Comparison of ENCODE assay signal across 8 cellular contexts in genomic region chr11:124801014-124801413, GRCh38. TPM values are rescaled to one million over a fixed set of nuclear protein-coding genes. Genes with fewer than 3 reads are reported as not detected.
A peak's percentile ranks its signal among the peaks of the same experiment; 100 is the strongest.
DNase-seq lines count a peak whose midpoint lies in the region; ATAC-seq lines count a peak whose summit lies in the region.

No MANE protein-coding gene starts in this region.

- H3K36me3 Mint-ChIP-seq in stimulated activated naive CD8-positive, alpha-beta T cell treated with anti-CD3 and anti-CD28 coated beads, Interleukin-15, Interleukin-2, amounts not matched to agents 100 ng/mL and 50 ng/mL, for 24 hours (ENCODE audit: low read depth), result no peaks in the 10 kb centered on the region
- H3K36me3 Mint-ChIP-seq in immature natural killer cell, result peaks cover 0 to 10% (median 9%) of the 10 kb centered on the region in 3 donors
- H3K36me3 Mint-ChIP-seq in stimulated activated naive B cell treated with anti-CD40 and anti-IgM and Interleukin-4, amounts not matched to agents 10 μg/mL and 1 μg/mL and 100 μg/mL, for 72 hours, result peaks cover 4 to 12% of the 10 kb centered on the region in 2 donors

- H3K4me1 Mint-ChIP-seq in stimulated activated naive CD8-positive, alpha-beta T cell treated with anti-CD3 and anti-CD28 coated beads, Interleukin-15, Interleukin-2, amounts not matched to agents 100 ng/mL and 50 ng/mL, for 24 hours (ENCODE audit: low read depth), result peaks cover 35% of the 10 kb centered on the region
- peaks cover 25 to 34% of the 10 kb centered on the region in 2 donors for H3K4me1 Mint-ChIP-seq in immature natural killer cell
- peaks cover 9 to 17% of the 10 kb centered on the region in 2 donors for H3K4me1 Mint-ChIP-seq in stimulated activated naive B cell treated with anti-CD40 and anti-IgM and Interleukin-4, amounts not matched to agents 10 μg/mL and 1 μg/mL and 100 μg/mL, for 72 hours

- H3K36me3 ChIP-seq in adipocyte (ENCODE audit: control insufficient read depth, insufficient read depth, low read length, severe bottlenecking), result no peaks in the 10 kb centered on the region

- no peaks in the 10 kb centered on the region for H3K27me3 ChIP-seq in adipocyte (replicated peaks; ENCODE audit: control insufficient read depth, insufficient read depth, low read length)

- H3K9me3 Mint-ChIP-seq in stimulated activated naive CD8-positive, alpha-beta T cell treated with anti-CD3 and anti-CD28 coated beads, Interleukin-15, Interleukin-2, amounts not matched to agents 100 ng/mL and 50 ng/mL, for 24 hours, result no peaks in the 10 kb centered on the region
- H3K9me3 Mint-ChIP-seq in immature natural killer cell, result no peaks in the 10 kb centered on the region
- H3K9me3 Mint-ChIP-seq in stimulated activated naive B cell treated with anti-CD40 and anti-IgM and Interleukin-4, amounts not matched to agents 10 μg/mL and 1 μg/mL and 100 μg/mL, for 72 hours, result no peaks in the 10 kb centered on the region

- peak overlapping the region; percentile 93 for H3K9ac ChIP-seq in adipocyte (ENCODE audit: low read length)

- peak overlapping the region; percentile 87 for H3K4me3 Mint-ChIP-seq in stimulated activated naive CD8-positive, alpha-beta T cell treated with anti-CD3 and anti-CD28 coated beads, Interleukin-15, Interleukin-2, amounts not matched to agents 100 ng/mL and 50 ng/mL, for 24 hours
- H3K4me3 Mint-ChIP-seq in immature natural killer cell, result peak overlapping the region; percentile 84 to 88 (median 87)
- peak overlapping the region; percentile 88 to 89 for H3K4me3 Mint-ChIP-seq in stimulated activated naive B cell treated with anti-CD40 and anti-IgM and Interleukin-4, amounts not matched to agents 10 μg/mL and 1 μg/mL and 100 μg/mL, for 72 hours

- H3K9me3 ChIP-seq in adipocyte (ENCODE audit: control insufficient read depth, low read length), result no peaks in the 10 kb centered on the region

- H3K4me1 ChIP-seq in adipocyte (ENCODE audit: control insufficient read depth, insufficient read depth, low read length), result peaks cover 25% of the 10 kb centered on the region

- ATAC-seq in stimulated activated naive CD8-positive, alpha-beta T cell treated with anti-CD3 and anti-CD28 coated beads, Interleukin-15, Interleukin-2, amounts not matched to agents 100 U/mL and 50 U/mL, for 24 hours, result no peak
- no peak for ATAC-seq in stimulated activated naive B cell treated with anti-CD40 and anti-IgM and Interleukin-4, amounts not matched to agents 10 μg/mL and 1 μg/mL and 100 μg/mL, for 72 hours (replicated peaks)
- no peak for ATAC-seq in HG02840 (IDR thresholded peaks at IDR 0.05; ENCODE audit: low FRiP score, unreplicated experiment)

- no peaks in the 10 kb centered on the region for H3K27me3 Mint-ChIP-seq in stimulated activated naive CD8-positive, alpha-beta T cell treated with anti-CD3 and anti-CD28 coated beads, Interleukin-15, Interleukin-2, amounts not matched to agents 100 ng/mL and 50 ng/mL, for 24 hours
- H3K27me3 Mint-ChIP-seq in immature natural killer cell (ENCODE audit: low read depth in 3 of 3), result peaks cover 0 to 13% (median 7%) of the 10 kb centered on the region in 3 donors
- peaks cover 0 to 8% of the 10 kb centered on the region in 2 donors for H3K27me3 Mint-ChIP-seq in stimulated activated naive B cell treated with anti-CD40 and anti-IgM and Interleukin-4, amounts not matched to agents 10 μg/mL and 1 μg/mL and 100 μg/mL, for 72 hours

- H3K4me3 ChIP-seq in adipocyte (ENCODE audit: low read length), result peak overlapping the region; percentile 88

- no peak for DNase-seq in stimulated activated naive CD8-positive, alpha-beta T cell treated with anti-CD3 and anti-CD28 coated beads, Interleukin-15, Interleukin-2, amounts not matched to agents 100 U/mL and 50 U/mL, for 24 hours
- DNase-seq in adipocyte (ENCODE audit: low read depth) (peak; percentile 59), immature natural killer cell (no peak), NCI-H510A treated with DMSO at 0.1 percent for 48 hours (lab: John Stamatoyannopoulos, UW) (no peak), NCI-H2196 (lab: John Stamatoyannopoulos, UW; ENCODE audit: unreplicated experiment) (no peak)
- no peak for DNase-seq in stimulated activated naive B cell treated with anti-CD40 and anti-IgM and Interleukin-4, amounts not matched to agents 10 μg/mL and 1 μg/mL and 100 μg/mL, for 72 hours

- peak overlapping the region; percentile 86 for H3K27ac Mint-ChIP-seq in stimulated activated naive CD8-positive, alpha-beta T cell treated with anti-CD3 and anti-CD28 coated beads, Interleukin-15, Interleukin-2, amounts not matched to agents 100 ng/mL and 50 ng/mL, for 24 hours
- H3K27ac Mint-ChIP-seq in immature natural killer cell, result peak overlapping the region; percentile 90 to 94 (median 92)
- H3K27ac Mint-ChIP-seq in stimulated activated naive B cell treated with anti-CD40 and anti-IgM and Interleukin-4, amounts not matched to agents 10 μg/mL and 1 μg/mL and 100 μg/mL, for 72 hours, result peak overlapping the region; percentile 96

RNA-seq across cellular contexts. Expression of gene MSANTD2, which starts 0.8 kb away (rescaled TPM):
- 1 to 10 TPM; 2.8 to 7.2 (median 5.7) TPM for polyA plus RNA-seq in immature natural killer cell

RNA-seq across cellular contexts. Expression of gene ESAM, which starts 38.9 kb away (rescaled TPM):
- 1 to 10 TPM in 1 of 3 donors, under 1 TPM in 1, not detected in 1; 0.30 to 4.3 TPM for polyA plus RNA-seq in immature natural killer cell

RNA-seq across cellular contexts. Expression of gene VSIG2, which starts 49.0 kb away (rescaled TPM):
- polyA plus RNA-seq in immature natural killer cell, result not detected
